15 cellular contexts compared by ENCODE assay signal in the genomic region with DNA sequence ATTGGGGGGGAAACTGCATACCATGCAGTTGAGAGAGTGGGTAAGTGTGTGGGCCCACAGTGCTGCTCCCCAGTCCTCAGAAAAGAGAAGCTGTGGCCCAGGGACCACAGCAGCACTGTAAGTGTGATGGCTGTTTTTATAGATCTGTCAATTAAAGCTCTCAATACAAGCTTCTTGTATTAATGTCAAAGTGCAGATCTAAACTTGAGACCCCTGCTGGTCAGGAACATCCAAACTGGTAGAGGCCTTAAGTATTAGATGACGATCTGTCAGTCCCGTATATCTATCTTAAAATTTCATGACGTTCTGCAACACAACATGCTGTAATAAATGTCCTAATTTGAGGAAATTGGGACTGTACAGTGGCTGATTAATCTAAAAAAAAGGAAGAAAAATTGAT.
DNase-seq lines count a peak whose midpoint lies in the region; ATAC-seq and TF ChIP-seq lines count a peak whose summit lies in the region.
"Had no signal": no experiment of that assay in that cellular context is flagged by ENCODE, and none has a peak within 500 bp of the region (broad histone marks: within the 10 kb centered on the region; RNA-seq: fewer than 3 reads in every experiment).

No MANE protein-coding gene starts in this region.

- DNase-seq in A673 (ENCODE audit: low spot score) (no peak), GM06990 (ENCODE audit: extremely low read depth, insufficient read length) (no peak), dermis blood vessel endothelial cell (peak; percentile 50), testis (no peak)
- DNase-seq in activated T-cell treated with anti-CD3 and anti-CD28 coated beads, Interleukin-2, amount 50 U/mL, for 72 hours, result no peak
- no peak for DNase-seq in activated naive CD4-positive, alpha-beta T cell treated with anti-CD3 and anti-CD28 coated beads, Interleukin-2, amount 50 U/mL, for 72 hours (ENCODE audit: low spot score in 2 of 2)
- DNase-seq: hippocampal formation; NCI-H1048; nucleus accumbens; stimulated activated CD8-positive, alpha-beta memory T cell treated with anti-CD3 and anti-CD28 coated beads, Interleukin-4, amount 100 ng/mL, for 48 hours had no signal

- H3K27me3 ChIP-seq in A673 (replicated peaks; ENCODE audit: insufficient read depth, low read depth, low read length, poor library complexity) (no peaks in the 10 kb centered on the region), GM06990 (replicated peaks; ENCODE audit: control insufficient read depth, insufficient read depth, low read length) (no peaks in the 10 kb centered on the region), OCI-LY3 (ENCODE audit: low read depth, low read length) (no peaks in the 10 kb centered on the region), testis (no peaks in the 10 kb centered on the region)
- H3K27me3 ChIP-seq: body of pancreas had no signal

- no peak overlapping the region for H3K27ac ChIP-seq in A673 (ENCODE audit: low read depth, low read length, poor library complexity, severe bottlenecking)
- H3K27ac ChIP-seq in OCI-LY3 (ENCODE audit: low read length), result no peak overlapping the region
- no peak overlapping the region for H3K27ac ChIP-seq in testis
- H3K27ac ChIP-seq: body of pancreas had no signal

- TF ChIP-seq POLR2A in testis (IDR thresholded peaks at IDR 0.05), result no peak

- no peaks in the 10 kb centered on the region for H3K36me3 ChIP-seq in A673 (ENCODE audit: insufficient read depth, low read length, poor library complexity, severe bottlenecking)
- no peaks in the 10 kb centered on the region for H3K36me3 ChIP-seq in GM06990 (ENCODE audit: control insufficient read depth, insufficient read depth, low read length)
- no peaks in the 10 kb centered on the region for H3K36me3 ChIP-seq in OCI-LY3 (replicated peaks; ENCODE audit: low read depth, low read length)
- no peaks in the 10 kb centered on the region for H3K36me3 ChIP-seq in testis (ENCODE audit: low read depth, missing control alignments)

- TF ChIP-seq CTCF in A673 (conservative IDR thresholded peaks at IDR 0.05; ENCODE audit: low read depth, low read length) (peak; percentile 29; the same call in 1 of the 2 replicates), GM06990 (IDR thresholded peaks at IDR 0.05; ENCODE audit: insufficient read depth, low read length, poor library complexity, severe bottlenecking) (peak; percentile 20), OCI-LY3 (IDR thresholded peaks at IDR 0.05; ENCODE audit: low read depth, low read length) (peak; percentile 47), testis (IDR thresholded peaks at IDR 0.05) (no peak)

- CTCF ChIA-PET in A673 (lab: Charles Lee), result no interaction called here

- H3K27ac Mint-ChIP-seq in activated T-cell treated with anti-CD3 and anti-CD28 coated beads, Interleukin-2, amount 50 U/mL, for 72 hours, result no peak overlapping the region
- H3K27ac Mint-ChIP-seq in activated naive CD4-positive, alpha-beta T cell treated with anti-CD3 and anti-CD28 coated beads, Interleukin-2, amount 50 U/mL, for 72 hours, result no peak overlapping the region
- H3K27ac Mint-ChIP-seq: CD14-positive monocyte, T-cell had no signal

- H3K4me3 Mint-ChIP-seq in activated T-cell treated with anti-CD3 and anti-CD28 coated beads, Interleukin-2, amount 50 U/mL, for 72 hours, result no peak overlapping the region
- H3K4me3 Mint-ChIP-seq: CD14-positive monocyte, T-cell had no signal

- intact Hi-C loops in A673 (cut with micrococcal nuclease; ENCODE audit: unreplicated experiment) (no loop called here), testis (cut with DNase I; ENCODE audit: low total_unique reads) (no loop called here)

- no peak overlapping the region for H3K4me3 ChIP-seq in A673 (ENCODE audit: low read depth, low read length, poor library complexity, severe bottlenecking)
- no peak overlapping the region for H3K4me3 ChIP-seq in GM06990 (replicated peaks; ENCODE audit: low read depth, low read length)
- no peak overlapping the region for H3K4me3 ChIP-seq in OCI-LY3 (ENCODE audit: low read length)
- no peak overlapping the region for H3K4me3 ChIP-seq in testis
- H3K4me3 ChIP-seq: body of pancreas had no signal

- no peaks in the 10 kb centered on the region for H3K27me3 Mint-ChIP-seq in activated T-cell treated with anti-CD3 and anti-CD28 coated beads, Interleukin-2, amount 50 U/mL, for 72 hours (ENCODE audit: low read depth)
- H3K27me3 Mint-ChIP-seq: T-cell had no signal

- H3K9me3 Mint-ChIP-seq in activated T-cell treated with anti-CD3 and anti-CD28 coated beads, Interleukin-2, amount 50 U/mL, for 72 hours, result peaks cover 2 to 4% of the 10 kb centered on the region in 2 donors
- H3K9me3 Mint-ChIP-seq in activated naive CD4-positive, alpha-beta T cell treated with anti-CD3 and anti-CD28 coated beads, Interleukin-2, amount 50 U/mL, for 72 hours, result peaks cover 0 to 3% of the 10 kb centered on the region in 2 donors

- no peak for ATAC-seq in HG02678 (IDR thresholded peaks at IDR 0.05; ENCODE audit: unreplicated experiment)
- no peak for ATAC-seq in activated T-cell treated with anti-CD3 and anti-CD28 coated beads, Interleukin-2, amount 50 U/mL, for 72 hours (replicated peaks in 1 of 2)
- ATAC-seq in activated naive CD4-positive, alpha-beta T cell treated with anti-CD3 and anti-CD28 coated beads, Interleukin-2, amount 50 U/mL, for 72 hours, result no peak
- ATAC-seq: body of pancreas, T-cell had no signal

- BruUV-seq in A673 (replicated peaks; lab: Mats Ljungman, UMichigan), result no TSS peak

- H4K20me1 ChIP-seq in OCI-LY3 (ENCODE audit: insufficient read depth, low read length), result no peaks in the 10 kb centered on the region

- H3K9me3 ChIP-seq in A673 (ENCODE audit: low read depth, low read length, poor library complexity, severe bottlenecking), result no peaks in the 10 kb centered on the region
- H3K9me3 ChIP-seq in OCI-LY3 (ENCODE audit: insufficient read depth, low read length), result no peaks in the 10 kb centered on the region
- H3K9me3 ChIP-seq in testis, result no peaks in the 10 kb centered on the region
- H3K9me3 ChIP-seq: body of pancreas had no signal

- H3K79me2 ChIP-seq in OCI-LY3 (ENCODE audit: low read length), result no peaks in the 10 kb centered on the region

- H3K36me3 Mint-ChIP-seq in activated T-cell treated with anti-CD3 and anti-CD28 coated beads, Interleukin-2, amount 50 U/mL, for 72 hours (ENCODE audit: insufficient read depth in 2 of 2), result peaks cover 2 to 4% of the 10 kb centered on the region in 2 donors
- H3K36me3 Mint-ChIP-seq in activated naive CD4-positive, alpha-beta T cell treated with anti-CD3 and anti-CD28 coated beads, Interleukin-2, amount 50 U/mL, for 72 hours, result peaks cover 4% of the 10 kb centered on the region in 2 donors

- no peak overlapping the region for H2AFZ ChIP-seq in OCI-LY3 (ENCODE audit: low read depth, low read length)

- WGBS in testis, 2 donors, result 87 to 90% methylated on average over 3 of the region's 3 CpGs

- no peak overlapping the region for H3K9ac ChIP-seq in OCI-LY3 (ENCODE audit: low read length)

- POLR2A ChIA-PET in A673 (lab: Charles Lee; ENCODE audit: low non-redundant PET), result interaction anchor here (0.8 kb wide), 1 partner anchor 21 kb away, joined by 3 read pairs; no protein-coding TSS in a partner anchor

- H3K4me2 ChIP-seq in OCI-LY3 (ENCODE audit: low read length), result no peak overlapping the region

- H3K4me1 ChIP-seq in A673 (ENCODE audit: insufficient read depth, low read length, poor library complexity, severe bottlenecking), result peaks cover 7% of the 10 kb centered on the region
- H3K4me1 ChIP-seq in OCI-LY3 (ENCODE audit: low read length), result peaks cover 4% of the 10 kb centered on the region
- no peaks in the 10 kb centered on the region for H3K4me1 ChIP-seq in testis

- peaks cover 8% of the 10 kb centered on the region for H3K4me1 Mint-ChIP-seq in activated T-cell treated with anti-CD3 and anti-CD28 coated beads, Interleukin-2, amount 50 U/mL, for 72 hours (ENCODE audit: low read depth)

Comparison
In these comparisons a context has a peak if more than half of its experiments do, and no peak if none do; other contexts are left out.
1. CTCF ChIP-seq: peak in A673 (single experiment), GM06990 (single experiment) and OCI-LY3 (single experiment); none in testis (0 of 3).